Comparison of ENCODE assay signal across 24 cellular contexts in genomic region chr5:23991406-23991805, GRCh38.
DNase-seq lines count a peak whose midpoint lies in the region; ATAC-seq and TF ChIP-seq lines count a peak whose summit lies in the region.
"Had no signal": no experiment of that assay in that cellular context is flagged by ENCODE, and none has a peak within 500 bp of the region (broad histone marks: within the 10 kb centered on the region; RNA-seq: fewer than 3 reads in every experiment).

No MANE protein-coding gene starts in this region.

- intact Hi-C loops in aorta (cut with DNase I), result no loop called here

- peak overlapping the region; percentile 22; the same call in 1 of the 2 replicates for H3K27ac ChIP-seq in 22Rv1
- no peak overlapping the region for H3K27ac ChIP-seq in aorta (ENCODE audit: low read depth in 1 of 2, low read length in 2 of 2)
- H3K27ac ChIP-seq: BLaER1 treated with 17β-estradiol and CSF1 and Interleukin-3, amounts not matched to agents 10 nM and 100 nM had no signal

- TF ChIP-seq CTCF in 22Rv1 (IDR thresholded peaks at IDR 0.05), result no peak

- ATAC-seq in GM18870 (IDR thresholded peaks at IDR 0.05; ENCODE audit: unreplicated experiment) (peak; percentile 98), HG02610 (IDR thresholded peaks at IDR 0.05; ENCODE audit: unreplicated experiment) (peak; percentile 61), HG03457 (IDR thresholded peaks at IDR 0.05; ENCODE audit: unreplicated experiment) (peak; percentile 69), aorta (ENCODE audit: low FRiP score) (no peak)
- ATAC-seq: T-helper 17 cell had no signal

- DNase-seq in HCEC 1CT (no peak), DMS153 treated with DMSO at 0.1 percent for 48 hours (lab: John Stamatoyannopoulos, UW; ENCODE audit: unreplicated experiment) (no peak), aorta (no peak), NCI-H2081 (lab: John Stamatoyannopoulos, UW) (no peak)
- DNase-seq: 8988T; Caco-2; CD4-positive, alpha-beta memory T cell; DMS 273 treated with DMSO at 0.1 percent for 48 hours; DND-41; MV-4-11; NCI-H1105 treated with DMSO at 0.1 percent for 48 hours; NCI-H2029 treated with DMSO at 0.1 percent for 48 hours; NCI-H2171; NCI-H345; NCI-H524; NCI-H774; SHP77; SW 1271; T-helper 17 cell had no signal

- no peaks in the 10 kb centered on the region for H3K4me1 ChIP-seq in aorta (ENCODE audit: control insufficient read depth in 1 of 2, insufficient read depth in 2 of 2, low read length in 2 of 2)
- H3K4me1 ChIP-seq: BLaER1 treated with 17β-estradiol and CSF1 and Interleukin-3, amounts not matched to agents 10 nM and 100 nM had no signal

- 81 to 85% methylated on average over 2 of the region's 2 CpGs for WGBS in aorta, 2 donors

- no peak overlapping the region for H3K4me3 ChIP-seq in aorta (ENCODE audit: low read length in 2 of 2)
- H3K4me3 ChIP-seq: BLaER1 treated with 17β-estradiol and CSF1 and Interleukin-3, amounts not matched to agents 10 nM and 100 nM had no signal

- H3K36me3 ChIP-seq in aorta (ENCODE audit: control insufficient read depth in 1 of 2, insufficient read depth in 2 of 2, low read length in 1 of 2), result no peaks in the 10 kb centered on the region
- H3K36me3 ChIP-seq: BLaER1 treated with 17β-estradiol and CSF1 and Interleukin-3, amounts not matched to agents 10 nM and 100 nM had no signal

- H3K9me3 ChIP-seq in aorta (ENCODE audit: control insufficient read depth, low read length), result no peaks in the 10 kb centered on the region
- H3K9me3 ChIP-seq: BLaER1 treated with 17β-estradiol and CSF1 and Interleukin-3, amounts not matched to agents 10 nM and 100 nM; Caco-2 had no signal

- no peaks in the 10 kb centered on the region for H3K27me3 ChIP-seq in aorta (ENCODE audit: control insufficient read depth in 1 of 2, insufficient read depth in 2 of 2, low read length in 1 of 2)
- H3K27me3 ChIP-seq: BLaER1 treated with 17β-estradiol and CSF1 and Interleukin-3, amounts not matched to agents 10 nM and 100 nM had no signal
